Comparison of ENCODE assay signal across 15 cellular contexts in genomic region chr6:3808189-3808588, GRCh38. TPM values are rescaled to one million over a fixed set of nuclear protein-coding genes. Genes with fewer than 3 reads are reported as not detected.
DNase-seq lines count a peak whose midpoint lies in the region; ATAC-seq and TF ChIP-seq lines count a peak whose summit lies in the region.
"Had no signal": no experiment of that assay in that cellular context is flagged by ENCODE, and none has a peak within 500 bp of the region (broad histone marks: within the 10 kb centered on the region; RNA-seq: fewer than 3 reads in every experiment).

No MANE protein-coding gene starts in this region.

- H3K4me1 ChIP-seq in RWPE2 (ENCODE audit: insufficient read depth, poor library complexity, severe bottlenecking) = peaks cover 50% of the 10 kb centered on the region
- peaks cover 25% of the 10 kb centered on the region for H3K4me1 ChIP-seq in hepatocyte (ENCODE audit: insufficient read depth)
- peaks cover 17 to 24% (median 23%) of the 10 kb centered on the region in 3 donors for H3K4me1 ChIP-seq in skeletal muscle tissue (ENCODE audit: control insufficient read depth in 3 of 3, insufficient read depth in 3 of 3, low read length in 3 of 3)

- no peaks in the 10 kb centered on the region for H3K9me2 ChIP-seq in hepatocyte (replicated peaks; ENCODE audit: insufficient read depth)

- no peak overlapping the region for H2AFZ ChIP-seq in hepatocyte

- DNase-seq in GM03348 (ENCODE audit: low spot score) = peak; percentile 22
- DNase-seq in RWPE2 (ENCODE audit: low spot score) = no peak
- DNase-seq in hepatocyte (ENCODE audit: low spot score) = no peak
- no peak for DNase-seq in GM19238 (ENCODE audit: insufficient read length, low spot score)
- DNase-seq in substantia nigra (lab: John Stamatoyannopoulos, UW) = no peak
- DNase-seq in NCI-H446 (lab: John Stamatoyannopoulos, UW) = no peak
- DNase-seq: activated CD4-positive, alpha-beta T cell treated with anti-CD3 and anti-CD28 coated beads for 4 hours; activated T-cell treated with anti-CD3 and anti-CD28 coated beads, Interleukin-2, amount 50 U/mL, for 24 hours; cerebellar nuclear complex; left colon; NCI-H1417; NCI-H524 treated with DMSO at 0.1 percent for 48 hours had no signal

- H3K9me3 ChIP-seq in RWPE2 (ENCODE audit: severe bottlenecking) (no peaks in the 10 kb centered on the region), hepatocyte (ENCODE audit: low read depth) (no peaks in the 10 kb centered on the region), skeletal muscle tissue (ENCODE audit: control insufficient read depth in 3 of 3, low read length in 3 of 3) (no peaks in the 10 kb centered on the region)
- H3K9me3 ChIP-seq: BLaER1 had no signal

- H3K4me3 ChIP-seq in RWPE2 (ENCODE audit: severe bottlenecking) (no peak overlapping the region), hepatocyte (no peak overlapping the region), skeletal muscle tissue (ENCODE audit: low read length in 3 of 3) (no peak overlapping the region)
- H3K4me3 ChIP-seq: BLaER1 had no signal

- H3K9ac ChIP-seq in skeletal muscle tissue (ENCODE audit: low read depth in 1 of 3, low read length in 3 of 3) = no peak overlapping the region
- H3K9ac ChIP-seq: BLaER1 had no signal

- H3K27me3 ChIP-seq in RWPE2 (ENCODE audit: insufficient read depth, poor library complexity, severe bottlenecking) = no peaks in the 10 kb centered on the region
- no peaks in the 10 kb centered on the region for H3K27me3 ChIP-seq in hepatocyte
- no peaks in the 10 kb centered on the region for H3K27me3 ChIP-seq in skeletal muscle tissue (ENCODE audit: control insufficient read depth in 3 of 3, insufficient read depth in 3 of 3, low read length in 3 of 3)
- H3K27me3 ChIP-seq: BLaER1 had no signal

- WGBS in hepatocyte (ENCODE audit: low lambda C conversion rate, missing lambda C conversion rate) = 92% methylated on average over 4 of the region's 4 CpGs

- no peaks in the 10 kb centered on the region for H4K20me1 ChIP-seq in hepatocyte (ENCODE audit: insufficient read depth, poor library complexity, severe bottlenecking)
- H4K20me1 ChIP-seq: BLaER1 had no signal

- 0 out of 3 replicates have a peak, but pooled peaks have one; percentile 5 for ATAC-seq in RWPE2 (ENCODE audit: low read depth)
- ATAC-seq in GM18520 (IDR thresholded peaks at IDR 0.05; ENCODE audit: unreplicated experiment) = no peak
- ATAC-seq: left colon had no signal

- TF ChIP-seq CTCF in RWPE2 (IDR thresholded peaks at IDR 0.05; ENCODE audit: poor library complexity, severe bottlenecking) (no peak), hepatocyte (IDR thresholded peaks at IDR 0.05; ENCODE audit: poor library complexity) (no peak)

- H3K4me2 ChIP-seq in hepatocyte = no peak overlapping the region
- H3K4me2 ChIP-seq: BLaER1 had no signal

- H3K36me3 ChIP-seq in RWPE2 (ENCODE audit: low read depth) (no peaks in the 10 kb centered on the region), hepatocyte (replicated peaks; ENCODE audit: insufficient read depth, low read depth) (no peaks in the 10 kb centered on the region), skeletal muscle tissue (ENCODE audit: control insufficient read depth in 3 of 3, insufficient read depth in 3 of 3, low read length in 3 of 3) (no peaks in the 10 kb centered on the region)
- H3K36me3 ChIP-seq: BLaER1 had no signal

- H3K27ac ChIP-seq in RWPE2 (ENCODE audit: poor library complexity, severe bottlenecking) (peak overlapping the region; percentile 97), hepatocyte (peak overlapping the region; percentile 46), skeletal muscle tissue (ENCODE audit: low read depth, low read length) (peak overlapping the region; percentile 36), substantia nigra (ENCODE audit: low read depth, low read length, poor library complexity, severe bottlenecking) (no peak overlapping the region)
- H3K27ac ChIP-seq: BLaER1 had no signal

- H3K79me2 ChIP-seq in hepatocyte = no peaks in the 10 kb centered on the region

RNA-seq across cellular contexts. Expression of gene FAM50B, which starts 41.0 kb away (rescaled TPM):
- total RNA-seq in hepatocyte (0.84 and 1.6 TPM in 2 replicates), skeletal muscle tissue (12.0 TPM)
- 1.1 and 1.6 TPM in 2 replicates for polyA plus RNA-seq in hepatocyte

RNA-seq across cellular contexts. Expression of gene PXDC1, which starts 56.7 kb away (rescaled TPM):
- total RNA-seq in hepatocyte (83.8 and 86.6 TPM in 2 replicates), skeletal muscle tissue (14.1 TPM)
- 89.2 and 90.8 TPM in 2 replicates for polyA plus RNA-seq in hepatocyte
